11 cellular contexts compared by ENCODE assay signal in the genomic region with DNA sequence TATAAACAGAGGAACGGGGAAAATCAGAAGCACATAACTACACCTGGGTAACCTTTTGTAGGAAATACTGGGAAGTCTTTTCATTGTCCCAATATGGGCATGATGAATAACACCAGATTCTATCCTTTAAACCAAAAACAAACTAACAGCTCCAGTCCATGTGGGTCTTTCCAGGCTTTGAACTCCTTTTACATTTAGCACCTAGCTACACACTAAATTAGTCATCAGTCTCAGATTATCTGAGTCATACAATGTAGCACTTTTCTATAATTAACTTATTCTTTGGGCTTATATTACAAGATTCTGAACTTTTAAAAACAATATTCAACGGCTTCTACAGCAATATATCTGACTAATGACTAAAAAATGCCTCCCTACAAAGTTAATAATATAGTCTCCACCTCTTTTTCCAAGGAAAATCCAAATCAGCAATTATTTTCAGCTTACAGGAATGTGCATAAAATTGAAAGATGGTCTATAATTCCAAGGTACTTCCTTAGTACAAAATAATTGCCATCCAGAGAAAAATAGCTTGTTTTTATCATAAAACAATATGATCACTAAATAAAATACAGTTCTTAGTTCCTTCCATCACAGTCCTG. TPM values are rescaled to one million over a fixed set of nuclear protein-coding genes. Genes with fewer than 3 reads are reported as not detected.
DNase-seq lines count a peak whose midpoint lies in the region; ATAC-seq, FAIRE-seq and TF ChIP-seq lines count a peak whose summit lies in the region.
"Had no signal": no experiment of that assay in that cellular context is flagged by ENCODE, and none has a peak within 500 bp of the region (broad histone marks: within the 10 kb centered on the region; RNA-seq: fewer than 3 reads in every experiment).

No MANE protein-coding gene starts in this region.

- intact Hi-C loops in left cardiac atrium (cut with DNase I) = loop anchor here (2.0 to 10.0 kb wide), 2 partner anchors 229 to 233 kb away; no protein-coding TSS in a partner anchor

- DNase-seq in GM12891 (ENCODE audit: insufficient read length, low spot score) (no peak), LHCN-M2 (ENCODE audit: low read depth) (peak; percentile 50), fibroblast of the aortic adventitia (ENCODE audit: low read depth) (peak; percentile 17), T-helper 1 cell (no peak), left cardiac atrium (no peak)
- DNase-seq in activated CD8-positive, alpha-beta memory T cell treated with anti-CD3 and anti-CD28 coated beads for 24 hours = no peak
- DNase-seq: CD4-positive, alpha-beta T cell; NCI-H1105 treated with DMSO at 0.1 percent for 48 hours; tibial artery had no signal

- peak; percentile 48 for FAIRE-seq in GM12891 (lab: Jason Lieb, UNC)

- TF ChIP-seq CTCF in fibroblast of the aortic adventitia (IDR thresholded peaks at IDR 0.05; ENCODE audit: insufficient read depth, low read length) = no peak

- H3K4me3 ChIP-seq in fibroblast of the aortic adventitia (ENCODE audit: low read depth, low read length) = no peak overlapping the region
- H3K4me3 ChIP-seq: tibial artery had no signal

- ATAC-seq in GM21619 (IDR thresholded peaks at IDR 0.05; ENCODE audit: unreplicated experiment) (peak; percentile 66), GM19324 (IDR thresholded peaks at IDR 0.05; ENCODE audit: low FRiP score, unreplicated experiment) (no peak), left cardiac atrium (no peak)

- TF ChIP-seq POLR2A in GM12891 (IDR thresholded peaks at IDR 0.05; ENCODE audit: low read depth, low read length) = no peak

TF ChIP-seq in GM12891, 5 proteins besides CTCF, POLR2A, EP300 and RAD21:
- TF ChIP-seq POU2F2 (IDR thresholded peaks at IDR 0.05; ENCODE audit: low read depth, low read length) (no peak), POLR2AphosphoS5 (IDR thresholded peaks at IDR 0.05; ENCODE audit: low read depth, low read length) (no peak), SPI1 (IDR thresholded peaks at IDR 0.05; ENCODE audit: low read depth, low read length) (no peak), PAX5 (IDR thresholded peaks at IDR 0.05; ENCODE audit: insufficient read depth, low read length, severe bottlenecking) (no peak), TAF1 (IDR thresholded peaks at IDR 0.05; ENCODE audit: low read depth, low read length) (no peak)
TF ChIP-seq in GM12891: peak in this region for 0.

RNA-seq across cellular contexts. Expression of a gene that starts 26.3 kb away (rescaled TPM):
- polyA plus RNA-seq in GM12891 (2012; ENCODE audit: low read depth, missing spikeins) = 7.2 TPM
- total RNA-seq in LHCN-M2 (2014; rRNA removed) (0.40 and 0.51 TPM in 2 replicates), fibroblast of the aortic adventitia (ENCODE audit: low replicate concordance) (1.1 and 3.8 TPM in 2 replicates), left cardiac atrium (10 to 100 TPM; 15.6 to 23.1 TPM)
- 0.10 TPM for polyA plus RNA-seq in LHCN-M2 (2012)
- total RNA-seq: CD4-positive, alpha-beta T cell had no signal

Comparison
In these comparisons a context has a peak if more than half of its experiments do, and no peak if none do; other contexts are left out.
1. DNase-seq: peak in LHCN-M2 (single experiment) and fibroblast of the aortic adventitia (single experiment); none in GM12891 (single experiment), T-helper 1 cell (0 of 5), activated CD8-positive, alpha-beta memory T cell treated with anti-CD3 and anti-CD28 coated beads for 24 hours (single experiment) and left cardiac atrium (single experiment).